Comparison of ENCODE assay signal across 19 cellular contexts in the genomic region with DNA sequence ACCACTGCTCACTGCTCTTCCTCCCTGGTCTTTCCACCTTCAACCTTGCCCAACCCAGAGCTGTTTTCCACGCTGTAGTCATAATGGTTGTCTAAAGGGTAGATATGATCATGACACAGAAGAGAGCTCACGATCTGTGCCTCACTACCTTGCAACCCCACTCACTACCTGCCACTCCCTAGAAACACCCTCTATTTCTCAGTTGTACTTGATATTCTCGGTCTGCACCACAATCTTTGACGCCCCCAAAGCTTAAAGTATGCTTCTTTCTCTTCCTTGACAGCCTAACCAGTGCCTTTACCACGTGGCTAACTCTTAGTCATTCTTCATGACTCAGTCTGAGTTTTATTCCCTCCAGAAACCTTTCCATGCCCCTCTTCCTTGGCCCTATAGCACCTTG. TPM values are rescaled to one million over a fixed set of nuclear protein-coding genes. Genes with fewer than 3 reads are reported as not detected.
DNase-seq lines count a peak whose midpoint lies in the region; FAIRE-seq and TF ChIP-seq lines count a peak whose summit lies in the region.
"Had no signal": no experiment of that assay in that cellular context is flagged by ENCODE, and none has a peak within 500 bp of the region (broad histone marks: within the 10 kb centered on the region; RNA-seq: fewer than 3 reads in every experiment).

No MANE protein-coding gene starts in this region.

- H3K36me3 Mint-ChIP-seq in activated CD4-positive, alpha-beta memory T cell treated with anti-CD3 and anti-CD28 coated beads for 36 hours: no peaks in the 10 kb centered on the region
- no peaks in the 10 kb centered on the region for H3K36me3 Mint-ChIP-seq in activated CD4-positive, alpha-beta memory T cell treated with anti-CD3 and anti-CD28 coated beads, Interleukin-2, amount 10 ng/mL, durations not matched to agents 7 days and 5 days (ENCODE audit: low read depth)
- H3K36me3 Mint-ChIP-seq: T-cell had no signal

- no peak for TF ChIP-seq CTCF in bronchial epithelial cell (IDR thresholded peaks at IDR 0.05; ENCODE audit: insufficient read depth, low read length, severe bottlenecking)

- no peaks in the 10 kb centered on the region for H3K9me3 Mint-ChIP-seq in activated CD4-positive, alpha-beta memory T cell treated with anti-CD3 and anti-CD28 coated beads for 36 hours
- no peaks in the 10 kb centered on the region for H3K9me3 Mint-ChIP-seq in activated CD4-positive, alpha-beta memory T cell treated with anti-CD3 and anti-CD28 coated beads, Interleukin-2, amount 10 ng/mL, durations not matched to agents 7 days and 5 days
- H3K9me3 Mint-ChIP-seq: T-cell had no signal

- peak; percentile 35 for DNase-seq in activated CD4-positive, alpha-beta memory T cell treated with anti-CD3 and anti-CD28 coated beads for 36 hours
- no peak for DNase-seq in activated CD4-positive, alpha-beta memory T cell treated with anti-CD3 and anti-CD28 coated beads, Interleukin-2, amount 10 ng/mL, durations not matched to agents 7 days and 5 days
- DNase-seq in SK-N-MC (ENCODE audit: low read depth, low spot score) (no peak), bronchial epithelial cell (ENCODE audit: low read depth) (peak; percentile 58), ACHN (no peak), anterior cingulate cortex (lab: John Stamatoyannopoulos, UW) (no peak), NCI-H1436 (lab: John Stamatoyannopoulos, UW) (no peak)
- peak in 2 of 3 donors; percentile 19 to 27 for DNase-seq in stimulated activated CD4-positive, alpha-beta T cell treated with anti-CD3 and anti-CD28 coated beads, TNF-alpha, amount 100 ng/mL, for 48 hours (ENCODE audit: low read depth in 3 of 3)
- DNase-seq: aorta, dermis blood vessel endothelial cell, DMS 273 treated with DMSO at 0.1 percent for 48 hours, hippocampal formation, left ventricle myocardium superior, NCI-H1694 treated with DMSO at 0.1 percent for 48 hours, NCI-H510A, sigmoid colon, T-cell had no signal

- H3K9me3 ChIP-seq in SK-N-MC (ENCODE audit: low read depth, low read length): no peaks in the 10 kb centered on the region
- H3K9me3 ChIP-seq: esophagus muscularis mucosa, sigmoid colon had no signal

- H3K4me3 ChIP-seq in SK-N-MC: no peak overlapping the region
- no peak overlapping the region for H3K4me3 ChIP-seq in bronchial epithelial cell (ENCODE audit: low read depth, low read length)
- H3K4me3 ChIP-seq: sigmoid colon had no signal

- H3K36me3 ChIP-seq in SK-N-MC (ENCODE audit: insufficient read depth, low read length): no peaks in the 10 kb centered on the region
- no peaks in the 10 kb centered on the region for H3K36me3 ChIP-seq in bronchial epithelial cell (ENCODE audit: control insufficient read depth, insufficient read depth, low read length)
- H3K36me3 ChIP-seq: esophagus muscularis mucosa, sigmoid colon had no signal

- in situ Hi-C loops in ACHN (cut with HindIII; ENCODE audit: low pct_ligation_motif_present, low pct_unique_long_range_greater_than_20kb, low sequenced_read_pairs): no loop called here

- peak; percentile 40 for FAIRE-seq in bronchial epithelial cell (lab: Jason Lieb, UNC)

- POLR2A ChIA-PET in activated CD4-positive, alpha-beta memory T cell treated with anti-CD3 and anti-CD28 coated beads for 36 hours (lab: Charles Lee): no interaction called here
- POLR2A ChIA-PET in activated CD4-positive, alpha-beta memory T cell treated with anti-CD3 and anti-CD28 coated beads, Interleukin-2, amount 10 ng/mL, durations not matched to agents 7 days and 5 days (lab: Charles Lee): no interaction called here

- peaks cover 20% of the 10 kb centered on the region for H3K4me1 Mint-ChIP-seq in activated CD4-positive, alpha-beta memory T cell treated with anti-CD3 and anti-CD28 coated beads for 36 hours (ENCODE audit: low read depth)
- H3K4me1 Mint-ChIP-seq in activated CD4-positive, alpha-beta memory T cell treated with anti-CD3 and anti-CD28 coated beads, Interleukin-2, amount 10 ng/mL, durations not matched to agents 7 days and 5 days: peaks cover 23% of the 10 kb centered on the region

- intact Hi-C loops in activated CD4-positive, alpha-beta memory T cell treated with anti-CD3 and anti-CD28 coated beads for 36 hours (cut with micrococcal nuclease): no loop called here

- peak overlapping the region; percentile 55; the same call in 1 of the 2 replicates for H3K27ac ChIP-seq in SK-N-MC
- H3K27ac ChIP-seq: esophagus muscularis mucosa, KMS-11, sigmoid colon had no signal

- no peak overlapping the region for H3K27ac Mint-ChIP-seq in activated CD4-positive, alpha-beta memory T cell treated with anti-CD3 and anti-CD28 coated beads for 36 hours
- H3K27ac Mint-ChIP-seq in activated CD4-positive, alpha-beta memory T cell treated with anti-CD3 and anti-CD28 coated beads, Interleukin-2, amount 10 ng/mL, durations not matched to agents 7 days and 5 days: no peak overlapping the region

- peaks cover 1% of the 10 kb centered on the region for H3K27me3 ChIP-seq in bronchial epithelial cell (ENCODE audit: control insufficient read depth, insufficient read depth, low read length)
- H3K27me3 ChIP-seq: esophagus muscularis mucosa, sigmoid colon had no signal

- H3K4me3 Mint-ChIP-seq in activated CD4-positive, alpha-beta memory T cell treated with anti-CD3 and anti-CD28 coated beads for 36 hours: peak overlapping the region; percentile 22
- H3K4me3 Mint-ChIP-seq in activated CD4-positive, alpha-beta memory T cell treated with anti-CD3 and anti-CD28 coated beads, Interleukin-2, amount 10 ng/mL, durations not matched to agents 7 days and 5 days: no peak overlapping the region

- H3K27me3 Mint-ChIP-seq in activated CD4-positive, alpha-beta memory T cell treated with anti-CD3 and anti-CD28 coated beads for 36 hours: peaks cover 9% of the 10 kb centered on the region
- H3K27me3 Mint-ChIP-seq in activated CD4-positive, alpha-beta memory T cell treated with anti-CD3 and anti-CD28 coated beads, Interleukin-2, amount 10 ng/mL, durations not matched to agents 7 days and 5 days: peaks cover 25% of the 10 kb centered on the region

- no peak overlapping the region for H3K9ac ChIP-seq in SK-N-MC (ENCODE audit: insufficient read length)
- H3K9ac ChIP-seq: KMS-11 had no signal

- CTCF ChIA-PET in activated CD4-positive, alpha-beta memory T cell treated with anti-CD3 and anti-CD28 coated beads for 36 hours (lab: Charles Lee): interaction anchor here (0.6 to 1.4 kb wide), 3 partner anchors 10 to 250 kb away, joined by 3 to 4 read pairs (median 3); no protein-coding TSS in a partner anchor
- CTCF ChIA-PET in activated CD4-positive, alpha-beta memory T cell treated with anti-CD3 and anti-CD28 coated beads, Interleukin-2, amount 10 ng/mL, durations not matched to agents 7 days and 5 days (lab: Charles Lee): no interaction called here

RNA-seq across cellular contexts. Expression of a gene that starts 9.0 kb away (rescaled TPM):
- total RNA-seq in activated CD4-positive, alpha-beta memory T cell treated with anti-CD3 and anti-CD28 coated beads for 36 hours: not detected
- not detected for total RNA-seq in activated CD4-positive, alpha-beta memory T cell treated with anti-CD3 and anti-CD28 coated beads, Interleukin-2, amount 10 ng/mL, durations not matched to agents 7 days and 5 days
- total RNA-seq in bronchial epithelial cell: 0.13 TPM in 1 of 2 replicates, not detected in the other

Comparison
In these comparisons a context has a peak if more than half of its experiments do, and no peak if none do; other contexts are left out.
1. DNase-seq: peak in activated CD4-positive, alpha-beta memory T cell treated with anti-CD3 and anti-CD28 coated beads for 36 hours (single experiment), bronchial epithelial cell (single experiment) and stimulated activated CD4-positive, alpha-beta T cell treated with anti-CD3 and anti-CD28 coated beads, TNF-alpha, amount 100 ng/mL, for 48 hours (2 of 3); none in activated CD4-positive, alpha-beta memory T cell treated with anti-CD3 and anti-CD28 coated beads, Interleukin-2, amount 10 ng/mL, durations not matched to agents 7 days and 5 days (single experiment), SK-N-MC (single experiment), ACHN (single experiment), anterior cingulate cortex (0 of 58) and NCI-H1436 (single experiment).